Comparison of ENCODE assay signal across 14 cellular contexts in the genomic region with DNA sequence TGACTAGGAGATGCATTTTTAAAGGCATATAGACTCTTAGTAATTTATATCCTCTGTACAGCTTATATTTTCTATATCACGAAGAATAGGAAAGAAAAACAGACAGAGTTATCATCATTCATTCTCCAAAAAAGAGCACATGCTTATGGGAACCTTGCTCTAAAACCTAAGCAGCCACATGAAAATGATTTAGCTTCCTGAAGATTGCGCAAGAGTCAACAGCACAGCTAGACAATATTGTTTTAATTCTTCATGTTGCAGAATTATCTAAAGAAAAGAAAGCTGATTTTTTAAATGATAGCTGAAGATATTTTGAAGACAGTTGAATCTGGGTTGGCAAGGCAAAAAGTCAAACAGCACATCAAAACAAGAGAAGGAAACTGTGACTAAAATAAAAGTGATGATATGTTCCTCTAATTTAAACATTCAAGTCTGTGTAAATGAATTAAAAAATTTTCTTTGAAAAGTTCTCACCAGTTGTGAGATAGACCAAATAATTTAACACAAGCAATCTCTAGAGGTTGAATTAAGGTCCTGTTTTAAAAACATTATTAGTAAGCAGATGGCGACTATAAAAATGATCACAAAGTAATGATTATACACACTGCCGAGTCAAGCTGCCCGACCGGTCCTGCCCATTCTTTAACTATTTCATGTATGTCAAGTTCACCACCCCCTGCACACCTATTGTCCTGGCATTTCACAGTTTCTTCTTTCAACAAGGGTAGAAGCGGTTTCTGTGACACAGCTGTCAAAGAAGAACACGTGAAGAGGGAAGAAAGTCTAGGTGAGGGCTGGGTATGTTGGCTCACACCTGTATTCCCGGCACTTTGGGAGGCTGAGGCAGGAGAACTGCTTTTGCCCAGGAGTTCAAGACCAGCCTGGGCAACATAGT.
DNase-seq lines count a peak whose midpoint lies in the region; ATAC-seq and TF ChIP-seq lines count a peak whose summit lies in the region.
"Had no signal": no experiment of that assay in that cellular context is flagged by ENCODE, and none has a peak within 500 bp of the region (broad histone marks: within the 10 kb centered on the region; RNA-seq: fewer than 3 reads in every experiment).

No MANE protein-coding gene starts in this region.

- ATAC-seq in activated CD8-positive, alpha-beta memory T cell treated with anti-CD3 and anti-CD28 coated beads, Interleukin-2, amount 10 ng/mL, durations not matched to agents 7 days and 5 days = no peak
- no peak for ATAC-seq in activated T-helper 17 cell treated with anti-CD3 and anti-CD28 coated beads, Interleukin-2, amount 50 U/mL, for 72 hours (replicated peaks)
- peak; percentile 42 for ATAC-seq in upper lobe of right lung

- peak overlapping the region; percentile 0 for H3K27ac Mint-ChIP-seq in activated CD8-positive, alpha-beta memory T cell treated with anti-CD3 and anti-CD28 coated beads, Interleukin-2, amount 10 ng/mL, durations not matched to agents 7 days and 5 days
- H3K27ac Mint-ChIP-seq in activated T-helper 17 cell treated with anti-CD3 and anti-CD28 coated beads, Interleukin-2, amount 50 U/mL, for 72 hours = peak overlapping the region; percentile 70
- H3K27ac Mint-ChIP-seq in osteocyte (ENCODE audit: unreplicated experiment) = no peak overlapping the region
- H3K27ac Mint-ChIP-seq: B cell, WTC11 had no signal

- peaks cover 5% of the 10 kb centered on the region for H3K4me1 ChIP-seq in upper lobe of right lung

- no peak overlapping the region for H3K27ac ChIP-seq in upper lobe of right lung
- H3K27ac ChIP-seq: HL-60 had no signal

- no peaks in the 10 kb centered on the region for H3K27me3 ChIP-seq in upper lobe of right lung

- intact Hi-C loops in upper lobe of right lung (cut with DNase I) = no loop called here

- H3K4me3 Mint-ChIP-seq in activated CD8-positive, alpha-beta memory T cell treated with anti-CD3 and anti-CD28 coated beads, Interleukin-2, amount 10 ng/mL, durations not matched to agents 7 days and 5 days = no peak overlapping the region
- peak overlapping the region; percentile 32 for H3K4me3 Mint-ChIP-seq in activated T-helper 17 cell treated with anti-CD3 and anti-CD28 coated beads, Interleukin-2, amount 50 U/mL, for 72 hours
- H3K4me3 Mint-ChIP-seq in osteocyte (ENCODE audit: unreplicated experiment) = no peak overlapping the region
- H3K4me3 Mint-ChIP-seq: B cell, WTC11 had no signal

- peaks cover 17% of the 10 kb centered on the region for H3K36me3 Mint-ChIP-seq in activated CD8-positive, alpha-beta memory T cell treated with anti-CD3 and anti-CD28 coated beads, Interleukin-2, amount 10 ng/mL, durations not matched to agents 7 days and 5 days
- no peaks in the 10 kb centered on the region for H3K36me3 Mint-ChIP-seq in activated T-helper 17 cell treated with anti-CD3 and anti-CD28 coated beads, Interleukin-2, amount 50 U/mL, for 72 hours (ENCODE audit: low read depth)
- no peaks in the 10 kb centered on the region for H3K36me3 Mint-ChIP-seq in osteocyte (ENCODE audit: unreplicated experiment)
- H3K36me3 Mint-ChIP-seq: brain, WTC11 had no signal

- H3K4me1 Mint-ChIP-seq in activated CD8-positive, alpha-beta memory T cell treated with anti-CD3 and anti-CD28 coated beads, Interleukin-2, amount 10 ng/mL, durations not matched to agents 7 days and 5 days = peaks cover 81% of the 10 kb centered on the region
- H3K4me1 Mint-ChIP-seq in activated T-helper 17 cell treated with anti-CD3 and anti-CD28 coated beads, Interleukin-2, amount 50 U/mL, for 72 hours = peaks cover 39% of the 10 kb centered on the region
- H3K4me1 Mint-ChIP-seq in osteocyte (ENCODE audit: unreplicated experiment) = peaks cover 27% of the 10 kb centered on the region
- H3K4me1 Mint-ChIP-seq: B cell had no signal

- H3K9me3 ChIP-seq in upper lobe of right lung = no peaks in the 10 kb centered on the region

- no peaks in the 10 kb centered on the region for H3K36me3 ChIP-seq in upper lobe of right lung

- CTCF ChIA-PET in activated CD8-positive, alpha-beta memory T cell treated with anti-CD3 and anti-CD28 coated beads, Interleukin-2, amount 10 ng/mL, durations not matched to agents 7 days and 5 days (lab: Charles Lee) = interaction anchor here (0.7 to 2.4 kb wide), 6 partner anchors 10 to 193 kb away, joined by 3 to 20 read pairs (median 4); no protein-coding TSS in a partner anchor

- no peak overlapping the region for H3K4me3 ChIP-seq in fibroblast of the aortic adventitia (ENCODE audit: low read depth, low read length)
- H3K4me3 ChIP-seq in upper lobe of right lung = no peak overlapping the region

- H3K9me3 Mint-ChIP-seq in activated CD8-positive, alpha-beta memory T cell treated with anti-CD3 and anti-CD28 coated beads, Interleukin-2, amount 10 ng/mL, durations not matched to agents 7 days and 5 days (ENCODE audit: low read depth) = no peaks in the 10 kb centered on the region
- H3K9me3 Mint-ChIP-seq in activated T-helper 17 cell treated with anti-CD3 and anti-CD28 coated beads, Interleukin-2, amount 50 U/mL, for 72 hours = peaks cover 3% of the 10 kb centered on the region
- no peaks in the 10 kb centered on the region for H3K9me3 Mint-ChIP-seq in osteocyte (ENCODE audit: unreplicated experiment)
- H3K9me3 Mint-ChIP-seq: brain, WTC11 had no signal

- DNase-seq in activated CD8-positive, alpha-beta memory T cell treated with anti-CD3 and anti-CD28 coated beads, Interleukin-2, amount 10 ng/mL, durations not matched to agents 7 days and 5 days = no peak
- no peak for DNase-seq in activated CD8-positive, alpha-beta memory T cell treated with anti-CD3 and anti-CD28 coated beads, Interleukin-2, amount 50 U/mL, for 4 hours
- peak; percentile 62 for DNase-seq in fibroblast of the aortic adventitia (ENCODE audit: low read depth)
- no peak for DNase-seq in upper lobe of right lung
- no peak for DNase-seq in NCI-H524 treated with DMSO at 0.1 percent for 48 hours (lab: John Stamatoyannopoulos, UW)
- no peak for DNase-seq in osteocyte (ENCODE audit: extremely low spot score, unreplicated experiment)
- no peak for DNase-seq in COR-L47 (lab: John Stamatoyannopoulos, UW)
- DNase-seq: retina; stimulated activated CD8-positive, alpha-beta memory T cell treated with anti-CD3 and anti-CD28 coated beads, Interleukin-4, amount 100 ng/mL, for 48 hours had no signal

- TF ChIP-seq CTCF in fibroblast of the aortic adventitia (IDR thresholded peaks at IDR 0.05; ENCODE audit: insufficient read depth, low read length) (no peak), upper lobe of right lung (IDR thresholded peaks at IDR 0.05) (no peak), osteocyte (IDR thresholded peaks at IDR 0.05) (no peak)

- no peaks in the 10 kb centered on the region for H3K27me3 Mint-ChIP-seq in activated CD8-positive, alpha-beta memory T cell treated with anti-CD3 and anti-CD28 coated beads, Interleukin-2, amount 10 ng/mL, durations not matched to agents 7 days and 5 days
- H3K27me3 Mint-ChIP-seq in activated T-helper 17 cell treated with anti-CD3 and anti-CD28 coated beads, Interleukin-2, amount 50 U/mL, for 72 hours = no peaks in the 10 kb centered on the region
- H3K27me3 Mint-ChIP-seq in osteocyte (ENCODE audit: unreplicated experiment) = no peaks in the 10 kb centered on the region
- H3K27me3 Mint-ChIP-seq: B cell had no signal
